Comparison of ENCODE assay signal across 23 cellular contexts in genomic region chr12:124350491-124350890, GRCh38. TPM values are rescaled to one million over a fixed set of nuclear protein-coding genes. Genes with fewer than 3 reads are reported as not detected.
A peak's percentile ranks its signal among the peaks of the same experiment; 100 is the strongest.
DNase-seq lines count a peak whose midpoint lies in the region; ATAC-seq and TF ChIP-seq lines count a peak whose summit lies in the region.
"Had no signal": no experiment of that assay in that cellular context is flagged by ENCODE, and none has a peak within 500 bp of the region (broad histone marks: within the 10 kb centered on the region; RNA-seq: fewer than 3 reads in every experiment).

No MANE protein-coding gene starts in this region.

- no peak overlapping the region for H2BK15ac ChIP-seq in neuronal stem cell (ENCODE audit: low read length)

- H3K9me3 ChIP-seq in neuronal stem cell (replicated peaks in 1 of 2; ENCODE audit: control insufficient read depth in 2 of 2, insufficient read depth in 1 of 2, low read depth in 1 of 2, low read length in 2 of 2) = peaks cover 0 to 1% of the 10 kb centered on the region in 2 donors
- H3K9me3 ChIP-seq: BE2C; BLaER1 treated with 17β-estradiol and CSF1 and Interleukin-3, amounts not matched to agents 10 nM and 100 nM had no signal

- H2BK12ac ChIP-seq in neuronal stem cell (ENCODE audit: low read length) = no peak overlapping the region

- no CpG with 5 or more reads among the region's 18 CpGs for WGBS in neuronal stem cell (ENCODE audit: extremely low coverage in 2 of 2, insufficient read length in 2 of 2, insufficient replicate concordance in 1 of 2), 2 donors

- H3K23ac ChIP-seq in neuronal stem cell (ENCODE audit: low read depth, low read length, poor library complexity) = peak overlapping the region; percentile 87

- no peak overlapping the region for H4K8ac ChIP-seq in neuronal stem cell (ENCODE audit: low read depth, low read length)

- peaks cover 24% of the 10 kb centered on the region; the same call in 1 of the 2 replicates for H3K36me3 Mint-ChIP-seq in HFFc6 (ENCODE audit: low read depth)

- H3K36me3 ChIP-seq in neuronal stem cell (replicated peaks in 1 of 2; ENCODE audit: control insufficient read depth in 2 of 2, insufficient read depth in 2 of 2, low read length in 2 of 2) = peaks cover 55 to 84% of the 10 kb centered on the region in 2 donors

- no peaks in the 10 kb centered on the region for H3K27me3 ChIP-seq in neuronal stem cell (ENCODE audit: control insufficient read depth in 3 of 3, insufficient read depth in 3 of 3, low read depth in 1 of 3, low read length in 3 of 3)
- H3K27me3 ChIP-seq: BE2C; BLaER1 treated with 17β-estradiol and CSF1 and Interleukin-3, amounts not matched to agents 10 nM and 100 nM had no signal

- peak overlapping the region; percentile 62 for H3K18ac ChIP-seq in neuronal stem cell (ENCODE audit: low read length)

- TF ChIP-seq CTCF in HFFc6 (IDR thresholded peaks at IDR 0.05) (no peak), RWPE1 (conservative IDR thresholded peaks at IDR 0.05; ENCODE audit: low read depth) (no peak)

- H3K79me1 ChIP-seq in neuronal stem cell (ENCODE audit: low read depth, low read length) = peaks cover 13% of the 10 kb centered on the region

- CTCF ChIA-PET in RWPE1 (lab: Yijun Ruan, JAX) = interaction anchor here (0.5 kb wide), 1 partner anchor 860 kb away, joined by 3 read pairs; no protein-coding TSS in a partner anchor

- H3K27ac ChIP-seq in RWPE1 = 0 out of 2 replicates have a peak overlapping the region, but pooled peaks have one; percentile 22
- no peak overlapping the region for H3K27ac ChIP-seq in neuronal stem cell (replicated peaks; ENCODE audit: low read length)
- H3K27ac ChIP-seq: BLaER1 treated with 17β-estradiol and CSF1 and Interleukin-3, amounts not matched to agents 10 nM and 100 nM had no signal

- H3K9ac ChIP-seq in neuronal stem cell (ENCODE audit: low read depth, low read length, poor library complexity) = peak overlapping the region; percentile 32
- H3K9ac ChIP-seq: BLaER1 treated with 17β-estradiol and CSF1 and Interleukin-3, amounts not matched to agents 10 nM and 100 nM had no signal

- no peaks in the 10 kb centered on the region for H3K4me1 Mint-ChIP-seq in HFFc6 (ENCODE audit: low read depth)
- H3K4me1 Mint-ChIP-seq: CD8-positive, alpha-beta memory T cell; GM23338; H9 had no signal

- H3K4me3 Mint-ChIP-seq in HFFc6 = peak overlapping the region; percentile 37; the same call in 1 of the 2 replicates
- H3K4me3 Mint-ChIP-seq: CD14-positive monocyte; CD4-positive, alpha-beta T cell; CD8-positive, alpha-beta memory T cell; GM23338; H9 had no signal

- H4K91ac ChIP-seq in neuronal stem cell (ENCODE audit: low read depth, low read length, poor library complexity) = no peak overlapping the region

- no peaks in the 10 kb centered on the region for H3K4me1 ChIP-seq in neuronal stem cell (ENCODE audit: control insufficient read depth in 2 of 2, insufficient read depth in 1 of 2, low read depth in 1 of 2, low read length in 2 of 2)

- H3K9me3 Mint-ChIP-seq in HFFc6 = peaks cover 3% of the 10 kb centered on the region; the same call in 1 of the 2 replicates
- H3K9me3 Mint-ChIP-seq: CD14-positive monocyte; CD4-positive, alpha-beta T cell; CD8-positive, alpha-beta memory T cell; GM23338; H9 had no signal

- no peak overlapping the region for H3K4me2 ChIP-seq in neuronal stem cell (ENCODE audit: insufficient read depth, low read length, poor library complexity, severe bottlenecking)
- H3K4me2 ChIP-seq: BLaER1 treated with 17β-estradiol and CSF1 and Interleukin-3, amounts not matched to agents 10 nM and 100 nM; GM23338 had no signal

- peak overlapping the region; percentile 40; the same call in 1 of the 2 replicates for H3K27ac Mint-ChIP-seq in HFFc6
- H3K27ac Mint-ChIP-seq: CD4-positive, alpha-beta T cell; CD8-positive, alpha-beta memory T cell; GM23338; H9 had no signal

- no peak for DNase-seq in HFFc6
- no peak for DNase-seq in RWPE1 (ENCODE audit: low spot score)
- DNase-seq in neuronal stem cell (ENCODE audit: low spot score) = no peak
- no peak for DNase-seq in SIG-M5 (lab: John Stamatoyannopoulos, UW)
- DNase-seq in activated CD8-positive, alpha-beta memory T cell treated with anti-CD3 and anti-CD28 coated beads for 24 hours = no peak
- DNase-seq: AML-193; BE2C; CD4-positive, alpha-beta T cell; CD8-positive, alpha-beta memory T cell; DMS 273 treated with DMSO at 0.1 percent for 48 hours; DMS79; EL; GDM1; H9 had no signal

- no peak for ATAC-seq in HG03159 (IDR thresholded peaks at IDR 0.05; ENCODE audit: unreplicated experiment)
- ATAC-seq: GM12878, GM23338, HCT116 had no signal

- peak overlapping the region; percentile 4 for H3K4ac ChIP-seq in neuronal stem cell (ENCODE audit: low read length)

- H2AK5ac ChIP-seq in neuronal stem cell (ENCODE audit: low read depth, low read length) = no peak overlapping the region

- POLR2A ChIA-PET in RWPE1 (lab: Yijun Ruan, JAX; ENCODE audit: low non-redundant PET) = no interaction called here

- H2BK5ac ChIP-seq in neuronal stem cell (ENCODE audit: low read length) = no peak overlapping the region

- H3K14ac ChIP-seq in neuronal stem cell (ENCODE audit: low read length) = no peak overlapping the region

- H2AFZ ChIP-seq in neuronal stem cell (ENCODE audit: low read length) = no peak overlapping the region
- H2AFZ ChIP-seq: GM23338 had no signal

- no peak overlapping the region for H2BK120ac ChIP-seq in neuronal stem cell (ENCODE audit: low read depth, low read length)

- no peak overlapping the region for H3K4me3 ChIP-seq in neuronal stem cell (ENCODE audit: low read length in 2 of 2)
- H3K4me3 ChIP-seq: BLaER1 treated with 17β-estradiol and CSF1 and Interleukin-3, amounts not matched to agents 10 nM and 100 nM; GM12878; GM23338 had no signal

- H3K27me3 Mint-ChIP-seq in HFFc6 (ENCODE audit: insufficient read depth) = peaks cover 27% of the 10 kb centered on the region
- H3K27me3 Mint-ChIP-seq: CD4-positive, alpha-beta T cell had no signal

RNA-seq across cellular contexts. Expression of gene RFLNA, which starts 55.6 kb away (rescaled TPM):
- not detected for total RNA-seq in HFFc6 (2021; fragmentation: NEBNext Ultra II Directional; extraction: Animal tissue kit (Norgen Biotek cat#: 25700))
- polyA plus RNA-seq in neuronal stem cell (2013, experiment 1 of 2) = 1.5 TPM
- polyA plus RNA-seq in neuronal stem cell (2013, experiment 2 of 2) = 2.0 TPM
- total RNA-seq: A172; CD4-positive, alpha-beta T cell; CD8-positive, alpha-beta memory T cell; GM12878; H4 had no signal
- polyA plus RNA-seq: AG04450; CD14-positive monocyte; CD8-positive, alpha-beta memory T cell had no signal
